ENCODE assay signal across 8 cellular contexts in the genomic region with DNA sequence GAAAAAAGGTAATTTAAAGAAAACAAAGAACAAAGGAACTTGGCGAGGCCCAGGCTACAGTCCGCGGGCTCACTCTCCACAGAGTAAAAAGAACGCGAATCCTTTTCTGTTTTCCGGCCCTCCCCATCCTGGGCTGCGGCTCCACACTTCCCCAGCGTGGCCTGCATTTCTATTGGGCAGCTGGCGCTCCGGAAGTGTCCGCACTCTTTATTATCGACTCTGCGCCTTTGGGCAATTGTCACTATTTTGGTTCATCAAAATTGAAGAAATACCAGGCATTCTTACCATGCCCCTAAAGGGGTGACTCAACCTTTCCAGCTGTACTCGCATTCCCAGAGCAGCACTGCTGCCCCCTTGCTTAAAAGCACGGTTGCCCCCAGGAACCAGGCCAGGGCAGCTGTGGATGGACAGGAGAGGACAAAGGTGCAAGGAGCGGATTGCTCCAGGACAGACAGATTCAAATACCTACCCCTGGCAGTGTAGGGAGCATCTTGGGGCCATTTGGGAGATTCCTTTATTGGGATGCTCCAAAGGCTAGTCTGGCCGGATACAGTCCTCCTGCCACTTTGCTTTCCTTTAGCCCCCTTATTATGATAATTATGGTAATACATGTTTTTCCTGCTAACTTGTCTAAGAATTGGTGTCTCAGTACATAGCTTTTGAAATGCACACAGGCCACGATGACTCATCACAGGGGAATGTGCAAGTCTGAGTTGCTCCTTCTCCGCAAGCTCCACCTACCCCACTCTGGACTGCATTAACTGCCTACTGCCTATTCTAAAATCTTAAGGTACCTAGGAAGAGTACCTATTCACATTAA. TPM values are rescaled to one million over a fixed set of nuclear protein-coding genes. Genes with fewer than 3 reads are reported as not detected.
A peak's percentile ranks its signal among the peaks of the same experiment; 100 is the strongest.
DNase-seq lines count a peak whose midpoint lies in the region; ATAC-seq and TF ChIP-seq lines count a peak whose summit lies in the region.

No MANE protein-coding gene starts in this region.

- H3K27ac ChIP-seq in esophagus (ENCODE audit: low read depth in 2 of 2, low read length in 1 of 2) (peak overlapping the region; percentile 90 to 91), muscle layer of duodenum (ENCODE audit: low read length) (peak overlapping the region; percentile 93)

- H3K27ac Mint-ChIP-seq in stimulated activated naive B cell treated with anti-CD40 and anti-IgM and Interleukin-4, amounts not matched to agents 10 μg/mL and 1 μg/mL and 100 μg/mL, for 72 hours = peak overlapping the region; percentile 94

- no peaks in the 10 kb centered on the region for H3K27me3 ChIP-seq in esophagus (ENCODE audit: control insufficient read depth in 1 of 2, insufficient read depth in 2 of 2, low read length in 2 of 2)
- no peaks in the 10 kb centered on the region for H3K27me3 ChIP-seq in muscle layer of duodenum (ENCODE audit: low read depth, low read length)

- H3K4me3 ChIP-seq in esophagus (ENCODE audit: low read depth in 1 of 2, low read length in 2 of 2) (peak overlapping the region; percentile 56 to 71), muscle layer of duodenum (ENCODE audit: low read depth in 1 of 2, low read length in 2 of 2) (peak overlapping the region; percentile 75 to 90)

- no peaks in the 10 kb centered on the region for H3K27me3 Mint-ChIP-seq in stimulated activated naive B cell treated with anti-CD40 and anti-IgM and Interleukin-4, amounts not matched to agents 10 μg/mL and 1 μg/mL and 100 μg/mL, for 72 hours

- 8 to 11% methylated on average over 19 of the region's 19 CpGs for WGBS in esophagus, 2 donors

- peak; percentile 67 to 71 for ATAC-seq in stimulated activated naive B cell treated with anti-CD40 and anti-IgM and Interleukin-4, amounts not matched to agents 10 μg/mL and 1 μg/mL and 100 μg/mL, for 72 hours (replicated peaks)
- no peak for ATAC-seq in GM21529 (IDR thresholded peaks at IDR 0.05; ENCODE audit: unreplicated experiment)

- no peaks in the 10 kb centered on the region for H3K36me3 Mint-ChIP-seq in stimulated activated naive B cell treated with anti-CD40 and anti-IgM and Interleukin-4, amounts not matched to agents 10 μg/mL and 1 μg/mL and 100 μg/mL, for 72 hours

- H3K36me3 ChIP-seq in esophagus (ENCODE audit: control insufficient read depth in 2 of 2, insufficient read depth in 2 of 2, low read length in 1 of 2) (no peaks in the 10 kb centered on the region), muscle layer of duodenum (ENCODE audit: control insufficient read depth in 1 of 2, insufficient read depth in 2 of 2, low read length in 2 of 2) (no peaks in the 10 kb centered on the region)

- H3K4me1 ChIP-seq in esophagus (ENCODE audit: control insufficient read depth in 2 of 2, insufficient read depth in 2 of 2, low read length in 1 of 2) (peaks cover 0 to 5% of the 10 kb centered on the region in 2 donors), muscle layer of duodenum (ENCODE audit: control insufficient read depth in 1 of 2, insufficient read depth in 2 of 2, low read length in 2 of 2) (peaks cover 7 to 22% of the 10 kb centered on the region in 2 donors)

- peak; percentile 28 for TF ChIP-seq POLR2A in GM19193 (IDR thresholded peaks at IDR 0.05; ENCODE audit: extremely low read depth, insufficient read depth, insufficient read length)

- H3K4me1 Mint-ChIP-seq in stimulated activated naive B cell treated with anti-CD40 and anti-IgM and Interleukin-4, amounts not matched to agents 10 μg/mL and 1 μg/mL and 100 μg/mL, for 72 hours = peaks cover 15 to 35% of the 10 kb centered on the region in 2 donors

- H3K4me3 Mint-ChIP-seq in stimulated activated naive B cell treated with anti-CD40 and anti-IgM and Interleukin-4, amounts not matched to agents 10 μg/mL and 1 μg/mL and 100 μg/mL, for 72 hours = peak overlapping the region; percentile 88 to 95

- DNase-seq in NCI-H226 (peak; percentile 98), activated T-cell treated with anti-CD3 and anti-CD28 coated beads for 24 hours (ENCODE audit: low read depth) (peak; percentile 75), NCI-H510A (lab: John Stamatoyannopoulos, UW) (no peak)
- peak; percentile 2 for DNase-seq in stimulated activated naive B cell treated with anti-CD40 and anti-IgM and Interleukin-4, amounts not matched to agents 10 μg/mL and 1 μg/mL and 100 μg/mL, for 72 hours

- H3K9me3 ChIP-seq in esophagus (ENCODE audit: control insufficient read depth in 2 of 2, insufficient read depth in 1 of 2, low read depth in 1 of 2, low read length in 1 of 2) (no peaks in the 10 kb centered on the region), muscle layer of duodenum (ENCODE audit: control insufficient read depth in 1 of 2, low read length in 2 of 2) (no peaks in the 10 kb centered on the region)

- H3K9me3 Mint-ChIP-seq in stimulated activated naive B cell treated with anti-CD40 and anti-IgM and Interleukin-4, amounts not matched to agents 10 μg/mL and 1 μg/mL and 100 μg/mL, for 72 hours = no peaks in the 10 kb centered on the region

RNA-seq across cellular contexts. Expression of a gene that starts 1.0 kb away (rescaled TPM):
- polyA plus RNA-seq in esophagus = 1 to 10 TPM; 1.9 to 2.0 TPM

RNA-seq across cellular contexts. Expression of a gene that starts 15.3 kb away (rescaled TPM):
- polyA plus RNA-seq in esophagus = 1 to 10 TPM; 3.7 to 6.0 TPM

RNA-seq across cellular contexts. Expression of a gene that starts 59.9 kb away (rescaled TPM):
- 1 to 10 TPM; 2.7 to 3.0 TPM for polyA plus RNA-seq in esophagus
